ENCODE assay signal across 8 cellular contexts in the genomic region with DNA sequence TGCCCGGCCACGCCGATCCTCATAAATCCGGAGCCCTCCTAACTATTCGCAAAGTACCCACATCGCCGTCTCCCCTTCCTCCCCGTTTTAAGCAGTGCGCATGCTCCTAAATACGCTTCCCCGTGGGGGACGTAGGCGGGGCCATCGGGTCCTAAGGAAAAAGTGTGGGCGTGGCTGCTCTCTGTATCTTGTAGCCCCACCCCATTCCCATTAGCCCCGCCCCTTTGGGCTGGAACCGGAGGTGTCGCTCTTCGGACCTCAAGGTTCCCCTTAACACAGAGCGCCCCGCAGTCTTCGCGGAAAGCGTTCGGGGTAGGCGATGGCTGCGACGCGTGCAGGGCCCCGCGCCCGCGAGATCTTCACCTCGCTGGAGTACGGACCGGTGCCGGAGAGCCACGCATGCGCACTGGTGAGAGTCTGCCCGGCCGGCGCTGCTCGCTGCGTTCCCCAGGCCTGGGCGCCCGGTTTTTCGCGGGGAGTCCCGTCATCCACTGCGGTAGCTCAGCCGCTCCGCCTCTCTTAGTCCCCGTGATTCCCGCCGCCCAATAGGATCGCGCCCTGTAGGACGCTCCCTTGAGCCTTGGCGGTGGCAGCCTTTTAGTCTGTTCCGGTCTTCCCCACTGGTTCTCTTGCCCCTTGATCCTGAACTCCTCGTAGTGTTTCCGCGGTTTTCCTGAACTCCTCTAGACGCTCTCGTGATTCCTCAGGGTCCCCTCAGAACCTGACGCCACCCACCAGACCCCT. TPM values are rescaled to one million over a fixed set of nuclear protein-coding genes. Genes with fewer than 3 reads are reported as not detected.
DNase-seq lines count a peak whose midpoint lies in the region; ATAC-seq and TF ChIP-seq lines count a peak whose summit lies in the region.

Gene ALDH16A1, plus strand, starts transcription at position 213 of the 744 bp plus-strand sequence. Its CDS starts 107 bp downstream, at position 320.

- TF ChIP-seq CTCF in activated B cell treated with CpG ODN at 0.5 μM for 24 hours (IDR thresholded peaks at IDR 0.05): no peak

- H3K9me3 Mint-ChIP-seq in activated B cell treated with CpG ODN at 0.5 μM for 24 hours: no peaks in the 10 kb centered on the region

- peak; percentile 92 for TF ChIP-seq POLR2A in GM18951 (IDR thresholded peaks at IDR 0.05; ENCODE audit: extremely low read depth, insufficient read depth, insufficient read length)

- peaks cover 65% of the 10 kb centered on the region for H3K36me3 Mint-ChIP-seq in activated B cell treated with CpG ODN at 0.5 μM for 24 hours (ENCODE audit: low read depth)

- CTCF ChIA-PET in activated B cell treated with CpG ODN at 0.5 μM for 24 hours (lab: Charles Lee): interaction anchor here (0.8 to 1.7 kb wide), 3 partner anchors 17 to 145 kb away, joined by 3 to 9 read pairs (median 5); no protein-coding TSS in a partner anchor

- peaks cover 56% of the 10 kb centered on the region for H3K4me1 Mint-ChIP-seq in activated B cell treated with CpG ODN at 0.5 μM for 24 hours

- no peaks in the 10 kb centered on the region for H3K27me3 Mint-ChIP-seq in activated B cell treated with CpG ODN at 0.5 μM for 24 hours

- ATAC-seq in HG03196 (IDR thresholded peaks at IDR 0.05; ENCODE audit: unreplicated experiment): peak; percentile 85
- ATAC-seq in activated B cell treated with CpG ODN at 0.5 μM for 24 hours (ENCODE audit: low read depth): peak; percentile 82

- H3K27ac Mint-ChIP-seq in activated B cell treated with CpG ODN at 0.5 μM for 24 hours: peak within 1 kb of the TSS; percentile 100

- in situ Hi-C loops in GM18951 (cut with MboI; ENCODE audit: low sequenced_read_pairs, unreplicated experiment): no loop called here

- DNase-seq in AG08395 (ENCODE audit: low spot score): peak; percentile 97
- DNase-seq in NCI-H345 (lab: John Stamatoyannopoulos, UW): peak; percentile 97
- DNase-seq in activated B cell treated with CpG ODN at 0.5 μM for 24 hours: peak; percentile 96
- DNase-seq in caudate nucleus (lab: John Stamatoyannopoulos, UW): peak; percentile 63 to 100 (median 97)
- peak; percentile 98 for DNase-seq in inferior parietal cortex (ENCODE audit: extremely low spot score)
- peak; percentile 94 to 96 for DNase-seq in stimulated activated CD4-positive, alpha-beta T cell treated with anti-CD3 and anti-CD28 coated beads, Interleukin-12 subunit alpha, Interleukin-12 subunit beta, amount 100 ng/mL, for 24 hours (ENCODE audit: low read depth in 2 of 2)

- POLR2A ChIA-PET in activated B cell treated with CpG ODN at 0.5 μM for 24 hours (lab: Charles Lee): interaction anchor here (0.6 to 10.9 kb wide), 30 partner anchors 11 to 459 kb away, joined by 3 to 193 read pairs (median 4); partner anchors contain the start of genes CD37, FLT3LG, FUZ and KASH5

- peak within 1 kb of the TSS; percentile 98 for H3K27ac ChIP-seq in caudate nucleus (ENCODE audit: low read depth, low read length)

- peak within 1 kb of the TSS; percentile 99 for H3K4me3 Mint-ChIP-seq in activated B cell treated with CpG ODN at 0.5 μM for 24 hours

- intact Hi-C loops in activated B cell treated with CpG ODN at 0.5 μM for 24 hours (cut with micrococcal nuclease): loop anchor here (1.0 to 10.0 kb wide), 14 partner anchors 16 to 874 kb away; partner anchors contain the start of genes AKT1S1, BCL2L12, C19orf73 and IRF3

RNA-seq across cellular contexts. Expression of gene ALDH16A1, which starts in this region (rescaled TPM):
- 61.4 and 61.6 TPM in 2 replicates for total RNA-seq in activated B cell treated with CpG ODN at 0.5 μM for 24 hours

Comparison
In these comparisons a context has a peak if more than half of its experiments do, and no peak if none do; other contexts are left out.
1. Peak in every context shown above with its lines: DNase-seq, ATAC-seq and H3K27ac ChIP-seq.